In genomic region chr2:237720444-237720843, GRCh38 we compare ENCODE assay signal across 24 cellular contexts.
DNase-seq lines count a peak whose midpoint lies in the region; ATAC-seq, FAIRE-seq and TF ChIP-seq lines count a peak whose summit lies in the region.
"Had no signal": no experiment of that assay in that cellular context is flagged by ENCODE, and none has a peak within 500 bp of the region (broad histone marks: within the 10 kb centered on the region; RNA-seq: fewer than 3 reads in every experiment).

No MANE protein-coding gene starts in this region.

- H3K27ac Mint-ChIP-seq in HFFc6 = peak overlapping the region; percentile 66
- H3K27ac Mint-ChIP-seq: stimulated activated memory B cell treated with anti-CD40 and anti-IgM and Interleukin-4, amounts not matched to agents 10 μg/mL and 1 μg/mL and 100 μg/mL, for 72 hours; T-helper 2 cell treated with Interferon-gamma antibody and Interleukin-4, amounts not matched to agents 5 μg/mL and 100 μg/mL, for 36 hours had no signal

- CTCF ChIA-PET in AG04450 (lab: Charles Lee) = interaction anchor here (1.6 to 1.8 kb wide), 2 partner anchors 25 kb away, joined by 7 to 12 read pairs; no protein-coding TSS in a partner anchor

- no peaks in the 10 kb centered on the region for H3K9me3 ChIP-seq in AG04450 (ENCODE audit: control insufficient read depth, insufficient read depth, low read length)
- no peaks in the 10 kb centered on the region for H3K9me3 ChIP-seq in esophagus muscularis mucosa
- no peaks in the 10 kb centered on the region for H3K9me3 ChIP-seq in osteoblast (ENCODE audit: low read depth, low read length)
- H3K9me3 ChIP-seq: BLaER1 treated with 17β-estradiol and CSF1 and Interleukin-3, amounts not matched to agents 10 nM and 100 nM; body of pancreas; spleen had no signal

- peak overlapping the region; percentile 27 for H3K4me2 ChIP-seq in osteoblast (ENCODE audit: insufficient read depth, low read length)
- H3K4me2 ChIP-seq: BLaER1 treated with 17β-estradiol and CSF1 and Interleukin-3, amounts not matched to agents 10 nM and 100 nM had no signal

- no peak for DNase-seq in AG04450 (ENCODE audit: low read depth, low spot score)
- no peak for DNase-seq in HFFc6
- DNase-seq in esophagus muscularis mucosa (ENCODE audit: extremely low spot score) = no peak
- no peak for DNase-seq in osteoblast (ENCODE audit: insufficient read length, low spot score, missing footprints)
- DNase-seq in NCI-H82 treated with DMSO at 0.1 percent for 48 hours (lab: John Stamatoyannopoulos, UW; ENCODE audit: unreplicated experiment) = no peak
- DNase-seq in urothelium cell line (ENCODE audit: low spot score) = no peak
- DNase-seq: activated CD4-positive, alpha-beta T cell treated with anti-CD3 and anti-CD28 coated beads, Interleukin-2, amount 50 U/mL, for 1 hour; activated effector memory CD4-positive, alpha-beta T cell treated with Interleukin-2 at 50 U/mL for 16 hours; body of pancreas; effector CD4-positive, alpha-beta T cell; NCI-H1105; NCI-H2081; NCI-H748 treated with DMSO at 0.1 percent for 48 hours; spleen; stimulated activated CD4-positive, alpha-beta T cell treated with anti-CD3 and anti-CD28 coated beads, Interleukin-2, amount 100 ng/mL, for 48 hours; WERI-Rb-1 had no signal

- H3K4me3 ChIP-seq in AG04450 (ENCODE audit: low read depth, low read length) = no peak overlapping the region
- H3K4me3 ChIP-seq in esophagus muscularis mucosa = no peak overlapping the region
- H3K4me3 ChIP-seq in osteoblast (ENCODE audit: insufficient read depth, low read length) = no peak overlapping the region
- H3K4me3 ChIP-seq: BLaER1 treated with 17β-estradiol and CSF1 and Interleukin-3, amounts not matched to agents 10 nM and 100 nM; body of pancreas; spleen had no signal

- no peak for FAIRE-seq in urothelium cell line (lab: Jason Lieb, UNC)
- FAIRE-seq: D721Med, GM12891 had no signal

- peaks cover 32% of the 10 kb centered on the region for H3K36me3 Mint-ChIP-seq in HFFc6 (ENCODE audit: low read depth)

- no peak overlapping the region for H2AFZ ChIP-seq in osteoblast (ENCODE audit: low read length)

- TF ChIP-seq EP300 in esophagus muscularis mucosa (IDR thresholded peaks at IDR 0.05) = no peak

- 98% methylated on average over 7 of the region's 7 CpGs for WGBS in esophagus muscularis mucosa

- H3K36me3 ChIP-seq in esophagus muscularis mucosa (peaks cover 0 to 15% (median 7%) of the 10 kb centered on the region in 4 donors), osteoblast (ENCODE audit: insufficient read depth, low read length) (peaks cover 5% of the 10 kb centered on the region)
- H3K36me3 ChIP-seq: WERI-Rb-1 had no signal

- ATAC-seq in GM21825 (IDR thresholded peaks at IDR 0.05; ENCODE audit: unreplicated experiment) (no peak), GM18502 (IDR thresholded peaks at IDR 0.05; ENCODE audit: poor library complexity, unreplicated experiment) (no peak)
- ATAC-seq: stimulated activated memory B cell treated with anti-CD40 and anti-IgM and Interleukin-4, amounts not matched to agents 10 μg/mL and 1 μg/mL and 100 μg/mL, for 72 hours had no signal

- peak overlapping the region; percentile 42 for H3K27ac ChIP-seq in AG04450 (ENCODE audit: low read depth, low read length)
- H3K27ac ChIP-seq in esophagus muscularis mucosa (replicated peaks in 1 of 4) = peak overlapping the region in 3 of 4 donors; percentile 25 to 43 (median 28)
- H3K27ac ChIP-seq in osteoblast (ENCODE audit: low read depth, low read length) = peak overlapping the region; percentile 56
- H3K27ac ChIP-seq: BLaER1 treated with 17β-estradiol and CSF1 and Interleukin-3, amounts not matched to agents 10 nM and 100 nM; spleen; WERI-Rb-1 had no signal

- peaks cover 3% of the 10 kb centered on the region for H3K27me3 Mint-ChIP-seq in HFFc6 (ENCODE audit: insufficient read depth)
- H3K27me3 Mint-ChIP-seq: stimulated activated memory B cell treated with anti-CD40 and anti-IgM and Interleukin-4, amounts not matched to agents 10 μg/mL and 1 μg/mL and 100 μg/mL, for 72 hours had no signal

- TF ChIP-seq CTCF in AG04450 (IDR thresholded peaks at IDR 0.05; ENCODE audit: low read depth, low read length) = no peak
- TF ChIP-seq CTCF in HFFc6 (IDR thresholded peaks at IDR 0.05) = no peak
- no peak for TF ChIP-seq CTCF in esophagus muscularis mucosa (IDR thresholded peaks at IDR 0.05)
- TF ChIP-seq CTCF in osteoblast (IDR thresholded peaks at IDR 0.05; ENCODE audit: extremely low read depth, low read depth, low read length) = no peak

- TF ChIP-seq POLR2A in esophagus muscularis mucosa (IDR thresholded peaks at IDR 0.05; ENCODE audit: low read depth) = no peak

- H3K4me3 Mint-ChIP-seq in HFFc6 = peak overlapping the region; percentile 45
- H3K4me3 Mint-ChIP-seq: neural crest cell; stimulated activated memory B cell treated with anti-CD40 and anti-IgM and Interleukin-4, amounts not matched to agents 10 μg/mL and 1 μg/mL and 100 μg/mL, for 72 hours; T-helper 2 cell treated with Interferon-gamma antibody and Interleukin-4, amounts not matched to agents 5 μg/mL and 100 μg/mL, for 36 hours had no signal

- H3K27me3 ChIP-seq in AG04450 (ENCODE audit: control insufficient read depth, insufficient read depth, low read length) (no peaks in the 10 kb centered on the region), esophagus muscularis mucosa (no peaks in the 10 kb centered on the region), osteoblast (ENCODE audit: insufficient read depth, low read length) (no peaks in the 10 kb centered on the region)
- H3K27me3 ChIP-seq: BLaER1 treated with 17β-estradiol and CSF1 and Interleukin-3, amounts not matched to agents 10 nM and 100 nM; body of pancreas; spleen had no signal

- peaks cover 6% of the 10 kb centered on the region for H4K20me1 ChIP-seq in osteoblast (ENCODE audit: insufficient read depth, low read length)

- H3K9me3 Mint-ChIP-seq in HFFc6 = no peaks in the 10 kb centered on the region
- H3K9me3 Mint-ChIP-seq: neural crest cell; stimulated activated memory B cell treated with anti-CD40 and anti-IgM and Interleukin-4, amounts not matched to agents 10 μg/mL and 1 μg/mL and 100 μg/mL, for 72 hours; T-helper 2 cell treated with Interferon-gamma antibody and Interleukin-4, amounts not matched to agents 5 μg/mL and 100 μg/mL, for 36 hours had no signal

- intact Hi-C loops in esophagus muscularis mucosa (cut with DNase I) = no loop called here

- POLR2A ChIA-PET in AG04450 (lab: Yijun Ruan, JAX) = no interaction called here

- H3K4me1 Mint-ChIP-seq in HFFc6 (ENCODE audit: low read depth) = peaks cover 80% of the 10 kb centered on the region

- peaks cover 53% of the 10 kb centered on the region for H3K79me2 ChIP-seq in osteoblast (ENCODE audit: insufficient read depth, low read length)

- H3K4me1 ChIP-seq in esophagus muscularis mucosa (peaks cover 56 to 88% (median 72%) of the 10 kb centered on the region in 4 donors), osteoblast (ENCODE audit: insufficient read depth, low read length) (peaks cover 13% of the 10 kb centered on the region)
